Comparison of ENCODE assay signal across 1 cellular context in the genomic region with DNA sequence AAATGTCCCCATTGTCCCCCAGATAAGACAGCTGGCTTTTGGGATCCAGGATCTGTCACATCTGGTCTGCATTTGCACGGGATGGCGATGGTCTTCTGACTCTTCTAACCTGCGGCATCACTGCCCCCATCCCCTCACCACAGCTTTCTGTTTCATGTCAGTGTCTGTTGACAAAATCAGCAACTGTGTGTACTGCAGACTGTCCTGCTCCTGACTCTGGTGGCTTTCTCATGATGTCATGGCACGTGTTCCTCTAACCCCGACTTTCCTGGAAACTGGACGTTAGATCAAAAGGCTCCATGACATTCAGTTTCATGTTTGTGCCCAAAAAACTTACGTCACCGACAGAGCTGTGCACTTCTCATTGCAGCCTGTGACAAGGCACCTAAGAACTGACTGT.
TF ChIP-seq lines count a peak whose summit lies in the region.

No MANE protein-coding gene starts in this region.

TF ChIP-seq in K562, 482 proteins besides CTCF, POLR2A, EP300 and RAD21 (continued from another document and continues in another):
- TF ChIP-seq, protein P1, sequence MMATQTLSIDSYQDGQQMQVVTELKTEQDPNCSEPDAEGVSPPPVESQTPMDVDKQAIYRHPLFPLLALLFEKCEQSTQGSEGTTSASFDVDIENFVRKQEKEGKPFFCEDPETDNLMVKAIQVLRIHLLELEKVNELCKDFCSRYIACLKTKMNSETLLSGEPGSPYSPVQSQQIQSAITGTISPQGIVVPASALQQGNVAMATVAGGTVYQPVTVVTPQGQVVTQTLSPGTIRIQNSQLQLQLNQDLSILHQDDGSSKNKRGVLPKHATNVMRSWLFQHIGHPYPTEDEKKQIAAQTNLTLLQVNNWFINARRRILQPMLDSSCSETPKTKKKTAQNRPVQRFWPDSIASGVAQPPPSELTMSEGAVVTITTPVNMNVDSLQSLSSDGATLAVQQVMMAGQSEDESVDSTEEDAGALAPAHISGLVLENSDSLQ (IDR thresholded peaks at IDR 0.05) = peak; percentile 67
- TF ChIP-seq DDX20 (tag; IDR thresholded peaks at IDR 0.05; ENCODE audit: low read depth) (no peak), HEY1 (CRISPR knock-in tag; IDR thresholded peaks at IDR 0.05; ENCODE audit: borderline replicate concordance) (no peak), SMARCA4 (IDR thresholded peaks at IDR 0.05) (peak; percentile 45; the same call in 1 of the 2 replicates), FOXM1 (IDR thresholded peaks at IDR 0.05; ENCODE audit: low read depth) (no peak), FOXM1 (CRISPR knock-in tag; IDR thresholded peaks at IDR 0.05; ENCODE audit: low read depth) (no peak), CXXC5 (CRISPR knock-in tag; IDR thresholded peaks at IDR 0.05) (peak; percentile 76), BACH1 (tag; IDR thresholded peaks at IDR 0.05) (peak; percentile 59; the same call in 1 of the 2 replicates), SP1 (CRISPR knock-in tag; IDR thresholded peaks at IDR 0.05) (no peak), PTRF (tag; IDR thresholded peaks at IDR 0.05) (no peak), ATF7 (IDR thresholded peaks at IDR 0.05) (peak; percentile 99), SMAD4 (CRISPR knock-in tag; conservative IDR thresholded peaks at IDR 0.05) (peak; percentile 63; the same call in 1 of the 2 replicates), JUND (IDR thresholded peaks at IDR 0.05; ENCODE audit: borderline replicate concordance, low read depth, low read length) (peak; percentile 92), JUND (tag; IDR thresholded peaks at IDR 0.05; ENCODE audit: borderline replicate concordance, low read depth, low read length) (peak; percentile 97), TEAD1 (CRISPR knock-in tag; IDR thresholded peaks at IDR 0.05) (peak in 1 of 2 experiments; percentile 21; a peak in 1 of 4 replicates), SOX6 (IDR thresholded peaks at IDR 0.05) (peak; percentile 65; the same call in 1 of the 2 replicates), POLR2AphosphoS2 (IDR thresholded peaks at IDR 0.05; ENCODE audit: low read length) (no peak), NFE2 (IDR thresholded peaks at IDR 0.05; ENCODE audit: low read depth) (0 out of 2 replicates have a peak, but pooled peaks have one; percentile 34), FOXK2 (conservative IDR thresholded peaks at IDR 0.05 in 1 of 2, IDR thresholded peaks at IDR 0.05 in 1 of 2; ENCODE audit: low read depth in 2 of 2) (peak; percentile 60 to 79; a peak in 3 of 4 replicates), MYC (IDR thresholded peaks at IDR 0.05; ENCODE audit: low read depth, low read length) (peak; percentile 77), MYC (CRISPR knock-in tag; IDR thresholded peaks at IDR 0.05; ENCODE audit: borderline replicate concordance, low read depth) (no peak), NR2C2 (CRISPR knock-in tag; IDR thresholded peaks at IDR 0.05) (no peak), NR2C2 (tag; IDR thresholded peaks at IDR 0.05) (peak; percentile 46; the same call in 1 of the 2 replicates), CBFA2T3 (IDR thresholded peaks at IDR 0.05) (peak; percentile 44; the same call in 1 of the 2 replicates), PRPF4 (IDR thresholded peaks at IDR 0.05; ENCODE audit: insufficient read depth, low read depth, low read length, poor library complexity, severe bottlenecking) (no peak), JUN (IDR thresholded peaks at IDR 0.05; ENCODE audit: borderline replicate concordance, low read depth, low read length) (peak; percentile 92), JUN (CRISPR knock-in tag; IDR thresholded peaks at IDR 0.05; ENCODE audit: borderline replicate concordance) (no peak), ARNT (IDR thresholded peaks at IDR 0.05) (peak in 1 of 2 experiments; percentile 28; a peak in 1 of 4 replicates), GABPB1 (CRISPR knock-in tag; IDR thresholded peaks at IDR 0.05) (no peak), ZC3H11A (IDR thresholded peaks at IDR 0.05; ENCODE audit: low read depth, low read length) (no peak), CEBPB (tag; IDR thresholded peaks at IDR 0.05) (0 out of 2 replicates have a peak, but pooled peaks have one; percentile 18), ZNF589 (CRISPR knock-in tag; IDR thresholded peaks at IDR 0.05; ENCODE audit: low read depth) (peak; percentile 2; the same call in 1 of the 2 replicates), MEIS2 (IDR thresholded peaks at IDR 0.05; ENCODE audit: partially characterized antibody) (peak; percentile 55), EHMT2 (IDR thresholded peaks at IDR 0.05) (no peak), LEF1 (IDR thresholded peaks at IDR 0.05) (peak; percentile 96), L3MBTL2 (IDR thresholded peaks at IDR 0.05) (peak; percentile 88), ZNF274 (IDR thresholded peaks at IDR 0.05; ENCODE audit: borderline replicate concordance, low read depth, low read length) (no peak), MAZ (CRISPR knock-in tag; conservative IDR thresholded peaks at IDR 0.05 in 1 of 2, IDR thresholded peaks at IDR 0.05 in 1 of 2) (0 out of 4 replicates have a peak, but pooled peaks of 1 of the 2 experiments have one; percentile 41)
- TF ChIP-seq, protein P2, sequence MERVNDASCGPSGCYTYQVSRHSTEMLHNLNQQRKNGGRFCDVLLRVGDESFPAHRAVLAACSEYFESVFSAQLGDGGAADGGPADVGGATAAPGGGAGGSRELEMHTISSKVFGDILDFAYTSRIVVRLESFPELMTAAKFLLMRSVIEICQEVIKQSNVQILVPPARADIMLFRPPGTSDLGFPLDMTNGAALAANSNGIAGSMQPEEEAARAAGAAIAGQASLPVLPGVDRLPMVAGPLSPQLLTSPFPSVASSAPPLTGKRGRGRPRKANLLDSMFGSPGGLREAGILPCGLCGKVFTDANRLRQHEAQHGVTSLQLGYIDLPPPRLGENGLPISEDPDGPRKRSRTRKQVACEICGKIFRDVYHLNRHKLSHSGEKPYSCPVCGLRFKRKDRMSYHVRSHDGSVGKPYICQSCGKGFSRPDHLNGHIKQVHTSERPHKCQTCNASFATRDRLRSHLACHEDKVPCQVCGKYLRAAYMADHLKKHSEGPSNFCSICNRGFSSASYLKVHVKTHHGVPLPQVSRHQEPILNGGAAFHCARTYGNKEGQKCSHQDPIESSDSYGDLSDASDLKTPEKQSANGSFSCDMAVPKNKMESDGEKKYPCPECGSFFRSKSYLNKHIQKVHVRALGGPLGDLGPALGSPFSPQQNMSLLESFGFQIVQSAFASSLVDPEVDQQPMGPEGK (CRISPR knock-in tag; IDR thresholded peaks at IDR 0.05; ENCODE audit: borderline replicate concordance) = 0 out of 2 replicates have a peak, but pooled peaks have one; percentile 22
- TF ChIP-seq, protein P3, sequence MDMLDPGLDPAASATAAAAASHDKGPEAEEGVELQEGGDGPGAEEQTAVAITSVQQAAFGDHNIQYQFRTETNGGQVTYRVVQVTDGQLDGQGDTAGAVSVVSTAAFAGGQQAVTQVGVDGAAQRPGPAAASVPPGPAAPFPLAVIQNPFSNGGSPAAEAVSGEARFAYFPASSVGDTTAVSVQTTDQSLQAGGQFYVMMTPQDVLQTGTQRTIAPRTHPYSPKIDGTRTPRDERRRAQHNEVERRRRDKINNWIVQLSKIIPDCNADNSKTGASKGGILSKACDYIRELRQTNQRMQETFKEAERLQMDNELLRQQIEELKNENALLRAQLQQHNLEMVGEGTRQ (CRISPR knock-in tag; IDR thresholded peaks at IDR 0.05) = peak; percentile 52
- TF ChIP-seq, protein P4, sequence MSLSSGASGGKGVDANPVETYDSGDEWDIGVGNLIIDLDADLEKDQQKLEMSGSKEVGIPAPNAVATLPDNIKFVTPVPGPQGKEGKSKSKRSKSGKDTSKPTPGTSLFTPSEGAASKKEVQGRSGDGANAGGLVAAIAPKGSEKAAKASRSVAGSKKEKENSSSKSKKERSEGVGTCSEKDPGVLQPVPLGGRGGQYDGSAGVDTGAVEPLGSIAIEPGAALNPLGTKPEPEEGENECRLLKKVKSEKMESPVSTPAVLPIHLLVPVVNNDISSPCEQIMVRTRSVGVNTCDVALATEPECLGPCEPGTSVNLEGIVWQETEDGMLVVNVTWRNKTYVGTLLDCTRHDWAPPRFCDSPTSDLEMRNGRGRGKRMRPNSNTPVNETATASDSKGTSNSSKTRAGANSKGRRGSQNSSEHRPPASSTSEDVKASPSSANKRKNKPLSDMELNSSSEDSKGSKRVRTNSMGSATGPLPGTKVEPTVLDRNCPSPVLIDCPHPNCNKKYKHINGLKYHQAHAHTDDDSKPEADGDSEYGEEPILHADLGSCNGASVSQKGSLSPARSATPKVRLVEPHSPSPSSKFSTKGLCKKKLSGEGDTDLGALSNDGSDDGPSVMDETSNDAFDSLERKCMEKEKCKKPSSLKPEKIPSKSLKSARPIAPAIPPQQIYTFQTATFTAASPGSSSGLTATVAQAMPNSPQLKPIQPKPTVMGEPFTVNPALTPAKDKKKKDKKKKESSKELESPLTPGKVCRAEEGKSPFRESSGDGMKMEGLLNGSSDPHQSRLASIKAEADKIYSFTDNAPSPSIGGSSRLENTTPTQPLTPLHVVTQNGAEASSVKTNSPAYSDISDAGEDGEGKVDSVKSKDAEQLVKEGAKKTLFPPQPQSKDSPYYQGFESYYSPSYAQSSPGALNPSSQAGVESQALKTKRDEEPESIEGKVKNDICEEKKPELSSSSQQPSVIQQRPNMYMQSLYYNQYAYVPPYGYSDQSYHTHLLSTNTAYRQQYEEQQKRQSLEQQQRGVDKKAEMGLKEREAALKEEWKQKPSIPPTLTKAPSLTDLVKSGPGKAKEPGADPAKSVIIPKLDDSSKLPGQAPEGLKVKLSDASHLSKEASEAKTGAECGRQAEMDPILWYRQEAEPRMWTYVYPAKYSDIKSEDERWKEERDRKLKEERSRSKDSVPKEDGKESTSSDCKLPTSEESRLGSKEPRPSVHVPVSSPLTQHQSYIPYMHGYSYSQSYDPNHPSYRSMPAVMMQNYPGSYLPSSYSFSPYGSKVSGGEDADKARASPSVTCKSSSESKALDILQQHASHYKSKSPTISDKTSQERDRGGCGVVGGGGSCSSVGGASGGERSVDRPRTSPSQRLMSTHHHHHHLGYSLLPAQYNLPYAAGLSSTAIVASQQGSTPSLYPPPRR (CRISPR knock-in tag; IDR thresholded peaks at IDR 0.05; ENCODE audit: borderline replicate concordance) = no peak
- TF ChIP-seq, protein P5, sequence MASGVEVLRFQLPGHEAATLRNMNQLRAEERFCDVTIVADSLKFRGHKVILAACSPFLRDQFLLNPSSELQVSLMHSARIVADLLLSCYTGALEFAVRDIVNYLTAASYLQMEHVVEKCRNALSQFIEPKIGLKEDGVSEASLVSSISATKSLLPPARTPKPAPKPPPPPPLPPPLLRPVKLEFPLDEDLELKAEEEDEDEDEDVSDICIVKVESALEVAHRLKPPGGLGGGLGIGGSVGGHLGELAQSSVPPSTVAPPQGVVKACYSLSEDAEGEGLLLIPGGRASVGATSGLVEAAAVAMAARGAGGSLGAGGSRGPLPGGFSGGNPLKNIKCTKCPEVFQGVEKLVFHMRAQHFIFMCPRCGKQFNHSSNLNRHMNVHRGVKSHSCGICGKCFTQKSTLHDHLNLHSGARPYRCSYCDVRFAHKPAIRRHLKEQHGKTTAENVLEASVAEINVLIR (CRISPR knock-in tag; IDR thresholded peaks at IDR 0.05) = 0 out of 2 replicates have a peak, but pooled peaks have one; percentile 40
- TF ChIP-seq, protein P6, sequence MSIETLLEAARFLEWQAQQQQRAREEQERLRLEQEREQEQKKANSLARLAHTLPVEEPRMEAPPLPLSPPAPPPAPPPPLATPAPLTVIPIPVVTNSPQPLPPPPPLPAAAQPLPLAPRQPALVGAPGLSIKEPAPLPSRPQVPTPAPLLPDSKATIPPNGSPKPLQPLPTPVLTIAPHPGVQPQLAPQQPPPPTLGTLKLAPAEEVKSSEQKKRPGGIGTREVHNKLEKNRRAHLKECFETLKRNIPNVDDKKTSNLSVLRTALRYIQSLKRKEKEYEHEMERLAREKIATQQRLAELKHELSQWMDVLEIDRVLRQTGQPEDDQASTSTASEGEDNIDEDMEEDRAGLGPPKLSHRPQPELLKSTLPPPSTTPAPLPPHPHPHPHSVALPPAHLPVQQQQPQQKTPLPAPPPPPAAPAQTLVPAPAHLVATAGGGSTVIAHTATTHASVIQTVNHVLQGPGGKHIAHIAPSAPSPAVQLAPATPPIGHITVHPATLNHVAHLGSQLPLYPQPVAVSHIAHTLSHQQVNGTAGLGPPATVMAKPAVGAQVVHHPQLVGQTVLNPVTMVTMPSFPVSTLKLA (conservative IDR thresholded peaks at IDR 0.05) = peak; percentile 72 to 81
- TF ChIP-seq, protein P7, sequence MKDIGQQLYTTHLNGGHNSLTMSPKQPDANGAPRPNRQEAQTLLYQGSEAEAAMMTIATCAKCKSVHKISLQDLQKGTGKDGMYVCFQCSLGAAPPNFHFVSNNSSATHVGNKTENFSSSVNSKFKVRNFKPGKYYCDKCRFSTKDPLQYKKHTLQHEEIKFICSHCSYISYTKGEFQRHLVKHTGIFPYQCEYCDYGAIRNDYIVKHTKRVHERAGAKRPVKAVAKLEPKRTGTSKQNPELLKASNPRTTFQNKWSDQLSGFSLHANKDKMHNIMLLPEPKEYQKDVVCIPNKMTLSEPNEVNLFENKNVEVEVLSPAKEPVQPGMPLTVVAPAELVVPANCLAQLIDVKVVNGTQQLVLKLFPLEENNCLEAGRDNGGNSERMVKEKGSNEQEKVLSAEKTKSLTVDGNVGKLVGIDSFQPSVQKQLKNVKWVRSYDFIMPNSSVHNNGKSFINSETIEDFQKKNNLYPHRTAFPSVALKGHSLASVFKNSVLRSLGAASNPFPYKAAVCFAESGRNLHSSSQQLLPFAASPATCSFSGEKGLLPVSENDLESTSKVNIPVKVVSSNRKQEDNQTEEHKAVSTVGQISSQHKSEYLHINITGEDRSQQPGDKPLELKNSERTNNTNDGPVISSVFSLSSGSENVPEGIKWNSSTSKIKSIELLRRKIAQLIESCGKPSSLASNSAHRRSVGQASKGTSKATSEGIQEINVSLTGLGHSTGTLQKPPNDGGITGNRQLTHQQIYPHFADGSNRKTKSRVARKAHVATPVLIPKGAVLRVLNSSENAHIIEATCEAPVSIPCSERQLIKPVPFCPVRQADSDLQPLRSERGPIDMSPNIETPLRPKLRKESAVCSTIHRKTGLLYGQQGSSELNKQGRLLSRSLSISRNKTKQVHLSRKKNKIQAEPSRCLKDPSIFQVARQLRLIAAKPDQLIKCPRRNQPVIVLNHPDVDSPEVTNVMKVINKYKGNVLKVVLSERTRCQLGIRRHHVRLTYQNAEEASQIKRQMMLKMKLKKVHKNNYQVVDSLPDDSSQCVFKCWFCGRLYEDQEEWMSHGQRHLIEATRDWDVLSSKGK (CRISPR knock-in tag; IDR thresholded peaks at IDR 0.05) = no peak
- TF ChIP-seq, protein P8, sequence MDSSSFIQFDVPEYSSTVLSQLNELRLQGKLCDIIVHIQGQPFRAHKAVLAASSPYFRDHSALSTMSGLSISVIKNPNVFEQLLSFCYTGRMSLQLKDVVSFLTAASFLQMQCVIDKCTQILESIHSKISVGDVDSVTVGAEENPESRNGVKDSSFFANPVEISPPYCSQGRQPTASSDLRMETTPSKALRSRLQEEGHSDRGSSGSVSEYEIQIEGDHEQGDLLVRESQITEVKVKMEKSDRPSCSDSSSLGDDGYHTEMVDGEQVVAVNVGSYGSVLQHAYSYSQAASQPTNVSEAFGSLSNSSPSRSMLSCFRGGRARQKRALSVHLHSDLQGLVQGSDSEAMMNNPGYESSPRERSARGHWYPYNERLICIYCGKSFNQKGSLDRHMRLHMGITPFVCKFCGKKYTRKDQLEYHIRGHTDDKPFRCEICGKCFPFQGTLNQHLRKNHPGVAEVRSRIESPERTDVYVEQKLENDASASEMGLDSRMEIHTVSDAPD (CRISPR knock-in tag; IDR thresholded peaks at IDR 0.05) = no peak
- TF ChIP-seq, protein P9, sequence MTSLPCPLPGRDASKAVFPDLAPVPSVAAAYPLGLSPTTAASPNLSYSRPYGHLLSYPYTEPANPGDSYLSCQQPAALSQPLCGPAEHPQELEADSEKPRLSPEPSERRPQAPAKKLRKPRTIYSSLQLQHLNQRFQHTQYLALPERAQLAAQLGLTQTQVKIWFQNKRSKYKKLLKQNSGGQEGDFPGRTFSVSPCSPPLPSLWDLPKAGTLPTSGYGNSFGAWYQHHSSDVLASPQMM (CRISPR knock-in tag; IDR thresholded peaks at IDR 0.05) = no peak
